Comparison of ENCODE assay signal across 17 cellular contexts in the genomic region with DNA sequence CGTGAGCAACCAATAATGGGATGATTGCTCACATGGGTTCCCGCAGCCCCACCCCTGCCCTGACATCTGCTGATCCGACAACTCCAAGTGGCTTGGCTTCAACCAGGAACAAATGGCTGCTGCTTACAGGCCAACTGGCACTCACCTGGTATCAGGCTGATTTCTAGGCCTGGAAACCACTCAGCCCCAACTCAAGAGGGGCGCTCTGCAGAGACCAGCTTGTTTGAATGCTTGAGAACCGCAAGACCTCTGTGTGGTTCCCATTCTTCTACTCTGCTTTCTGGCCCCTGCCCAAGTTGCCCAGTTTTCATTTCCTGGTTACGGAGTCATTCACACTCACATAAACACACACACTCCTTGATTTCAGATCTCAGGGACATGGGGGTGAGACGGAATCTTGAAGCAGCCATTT. TPM values are rescaled to one million over a fixed set of nuclear protein-coding genes. Genes with fewer than 3 reads are reported as not detected.
DNase-seq lines count a peak whose midpoint lies in the region; FAIRE-seq and TF ChIP-seq lines count a peak whose summit lies in the region.
"Had no signal": no experiment of that assay in that cellular context is flagged by ENCODE, and none has a peak within 500 bp of the region (broad histone marks: within the 10 kb centered on the region; RNA-seq: fewer than 3 reads in every experiment).

No MANE protein-coding gene starts in this region.

- FAIRE-seq in H54 (lab: Jason Lieb, UNC), result no peak
- FAIRE-seq: GM12878 had no signal

- DNase-seq in NCI-H748 (lab: John Stamatoyannopoulos, UW; ENCODE audit: unreplicated experiment) (peak; percentile 56), NCI-H748 treated with DMSO at 0.1 percent for 48 hours (lab: John Stamatoyannopoulos, UW) (no peak), NCI-H446 treated with DMSO at 0.1 percent for 48 hours (lab: John Stamatoyannopoulos, UW) (peak; percentile 88), glomerular visceral epithelial cell (ENCODE audit: extremely low spot score) (peak; percentile 45), H54 (ENCODE audit: insufficient read length, low spot score) (no peak), D341Med (ENCODE audit: low spot score) (no peak)
- DNase-seq in activated CD4-positive, alpha-beta T cell treated with anti-CD3 and anti-CD28 coated beads, Interleukin-2, amount 50 U/mL, for 48 hours, result no peak
- DNase-seq: caudate nucleus, Karpas-422, midbrain, NCI-H526, ovary, SHP77 treated with DMSO at 0.1 percent for 48 hours had no signal

- no peak for TF ChIP-seq POLR2A in H54 (IDR thresholded peaks at IDR 0.05; ENCODE audit: low read depth, low read length)

- H3K27ac ChIP-seq in skeletal muscle tissue (ENCODE audit: low read depth, low read length), result peak overlapping the region; percentile 92
- H3K27ac ChIP-seq: ovary, upper lobe of left lung had no signal

- peak overlapping the region in 1 of 3 donors; percentile 29 for H3K4me3 ChIP-seq in skeletal muscle tissue (ENCODE audit: low read length in 3 of 3)
- H3K4me3 ChIP-seq: GM12878, ovary, upper lobe of left lung had no signal

- H3K36me3 ChIP-seq in skeletal muscle tissue (ENCODE audit: control insufficient read depth in 3 of 3, insufficient read depth in 3 of 3, low read length in 3 of 3), result no peaks in the 10 kb centered on the region
- H3K36me3 ChIP-seq: ovary, upper lobe of left lung had no signal

- H3K9ac ChIP-seq in skeletal muscle tissue (ENCODE audit: low read depth in 1 of 3, low read length in 3 of 3), result peak overlapping the region in 2 of 3 donors; percentile 65

- no peaks in the 10 kb centered on the region for H3K9me3 ChIP-seq in skeletal muscle tissue (ENCODE audit: control insufficient read depth in 3 of 3, low read length in 3 of 3)
- H3K9me3 ChIP-seq: ovary, upper lobe of left lung had no signal

- no peaks in the 10 kb centered on the region for H3K27me3 ChIP-seq in skeletal muscle tissue (ENCODE audit: control insufficient read depth in 3 of 3, insufficient read depth in 3 of 3, low read length in 3 of 3)
- H3K27me3 ChIP-seq: ovary, upper lobe of left lung had no signal

- H3K4me1 ChIP-seq in skeletal muscle tissue (ENCODE audit: control insufficient read depth in 3 of 3, insufficient read depth in 3 of 3, low read length in 3 of 3), result peaks cover 56 to 70% (median 60%) of the 10 kb centered on the region in 3 donors

RNA-seq across cellular contexts. Expression of a gene that starts 52.0 kb away (rescaled TPM):
- total RNA-seq in skeletal muscle tissue, result not detected
- total RNA-seq: esophagus mucosa, GM12878, ovary, upper lobe of left lung had no signal

Comparison
In these comparisons a context has a peak if more than half of its experiments do, and no peak if none do; other contexts are left out.
1. DNase-seq: peak in NCI-H748 (single experiment), NCI-H446 treated with DMSO at 0.1 percent for 48 hours (single experiment) and glomerular visceral epithelial cell (single experiment); none in NCI-H748 treated with DMSO at 0.1 percent for 48 hours (single experiment), activated CD4-positive, alpha-beta T cell treated with anti-CD3 and anti-CD28 coated beads, Interleukin-2, amount 50 U/mL, for 48 hours (0 of 2), H54 (single experiment) and D341Med (single experiment).